Comparison of ENCODE assay signal across 8 cellular contexts in genomic region chr14:21070083-21070609, GRCh38. TPM values are rescaled to one million over a fixed set of nuclear protein-coding genes. Genes with fewer than 3 reads are reported as not detected.
DNase-seq lines count a peak whose midpoint lies in the region; ATAC-seq, FAIRE-seq and TF ChIP-seq lines count a peak whose summit lies in the region.

ARHGEF40 (plus strand) TSS chr14:21070304; CDS start chr14:21070397, 93 bp downstream.

- H3K27ac Mint-ChIP-seq in naive thymus-derived CD4-positive, alpha-beta T cell: peak within 1 kb of the TSS in 7 of 9 donors; percentile 21 to 76 (median 57)

- H3K36me3 ChIP-seq in KMS-11 (ENCODE audit: insufficient read depth): no peaks in the 10 kb centered on the region
- H3K36me3 ChIP-seq in naive thymus-derived CD4-positive, alpha-beta T cell (ENCODE audit: control insufficient read depth in 2 of 3, insufficient read depth in 3 of 3, low read length in 3 of 3): no peaks in the 10 kb centered on the region

- peak within 1 kb of the TSS; percentile 86 for H3K4me2 ChIP-seq in KMS-11

- FAIRE-seq in GM12892 (lab: Jason Lieb, UNC): no peak

- H3K36me3 Mint-ChIP-seq in activated T-cell treated with anti-CD3 and anti-CD28 coated beads, Interleukin-2, amount 50 U/mL, for 4 hours (ENCODE audit: insufficient read depth): no peaks in the 10 kb centered on the region
- H3K36me3 Mint-ChIP-seq in naive thymus-derived CD4-positive, alpha-beta T cell: no peaks in the 10 kb centered on the region

- CTCF ChIA-PET in naive thymus-derived CD4-positive, alpha-beta T cell (lab: Charles Lee): interaction anchor here (0.5 to 2.1 kb wide), 6 partner anchors 26 to 1866 kb away, joined by 3 to 15 read pairs (median 4); no protein-coding TSS in a partner anchor

- peak within 1 kb of the TSS; percentile 30; the same call in 1 of the 2 replicates for H3K27ac ChIP-seq in KMS-11
- H3K27ac ChIP-seq in naive thymus-derived CD4-positive, alpha-beta T cell (ENCODE audit: low read depth, low read length): no peak within 1 kb of the TSS

- no peak for TF ChIP-seq CTCF in KMS-11 (conservative IDR thresholded peaks at IDR 0.05; ENCODE audit: low read depth, low read length)

- POLR2A ChIA-PET in naive thymus-derived CD4-positive, alpha-beta T cell (lab: Charles Lee): interaction anchor here (0.7 to 3.1 kb wide), 3 partner anchors 8 to 34 kb away, joined by 3 to 14 read pairs (median 4); partner anchors contain the start of gene TMEM253

- no peaks in the 10 kb centered on the region for H3K79me2 ChIP-seq in KMS-11 (ENCODE audit: insufficient read depth, low read depth)

- H3K9me3 ChIP-seq in naive thymus-derived CD4-positive, alpha-beta T cell (ENCODE audit: control insufficient read depth in 2 of 3, low read length in 3 of 3): no peaks in the 10 kb centered on the region

- H2AFZ ChIP-seq in KMS-11 (ENCODE audit: low read depth): peak within 1 kb of the TSS; percentile 75

- H4K20me1 ChIP-seq in KMS-11 (ENCODE audit: insufficient read depth): no peaks in the 10 kb centered on the region

- peak within 1 kb of the TSS; percentile 78 for H3K4me3 Mint-ChIP-seq in activated T-cell treated with anti-CD3 and anti-CD28 coated beads, Interleukin-2, amount 50 U/mL, for 4 hours
- H3K4me3 Mint-ChIP-seq in naive thymus-derived CD4-positive, alpha-beta T cell: peak within 1 kb of the TSS; percentile 76 to 90 (median 84)

- H3K4me1 Mint-ChIP-seq in activated T-cell treated with anti-CD3 and anti-CD28 coated beads, Interleukin-2, amount 50 U/mL, for 4 hours (ENCODE audit: low read depth): peaks cover 32% of the 10 kb centered on the region
- H3K4me1 Mint-ChIP-seq in naive thymus-derived CD4-positive, alpha-beta T cell: peaks cover 23 to 40% (median 35%) of the 10 kb centered on the region in 7 donors

- TF ChIP-seq POLR2A in GM12892 (IDR thresholded peaks at IDR 0.05; ENCODE audit: low read depth, low read length): no peak

- H3K4me1 ChIP-seq in KMS-11 (ENCODE audit: low read depth, poor library complexity, severe bottlenecking): peaks cover 14% of the 10 kb centered on the region
- H3K4me1 ChIP-seq in naive thymus-derived CD4-positive, alpha-beta T cell (ENCODE audit: control insufficient read depth in 2 of 2, insufficient read depth in 2 of 2, low read length in 2 of 2): peaks cover 21 to 29% of the 10 kb centered on the region in 2 donors

- no peaks in the 10 kb centered on the region for H3K9me3 Mint-ChIP-seq in activated T-cell treated with anti-CD3 and anti-CD28 coated beads, Interleukin-2, amount 50 U/mL, for 4 hours
- peaks cover 0 to 1% (median 0%) of the 10 kb centered on the region in 11 donors for H3K9me3 Mint-ChIP-seq in naive thymus-derived CD4-positive, alpha-beta T cell

- no peak within 1 kb of the TSS for H3K4me3 ChIP-seq in KMS-11 (IDR thresholded peaks at IDR 0.05; ENCODE audit: insufficient read depth, low read depth, low read length)
- peak within 1 kb of the TSS; percentile 43 for H3K4me3 ChIP-seq in naive thymus-derived CD4-positive, alpha-beta T cell (ENCODE audit: low read length)

- ATAC-seq in activated T-cell treated with anti-CD3 and anti-CD28 coated beads, Interleukin-2, amount 50 U/mL, for 4 hours: peak; percentile 27 to 33
- peak; percentile 10 for ATAC-seq in naive thymus-derived CD4-positive, alpha-beta T cell
- no peak for ATAC-seq in GM19467 (IDR thresholded peaks at IDR 0.05; ENCODE audit: unreplicated experiment)

- H3K9ac ChIP-seq in KMS-11: peak within 1 kb of the TSS; percentile 39; the same call in 1 of the 2 replicates

- intact Hi-C loops in naive thymus-derived CD4-positive, alpha-beta T cell (cut with micrococcal nuclease): loop anchor here in 1 of 2 donors (5.0 kb wide), 1 partner anchor 43 kb away; the partner anchor contains the start of gene NDRG2

- H3K27me3 Mint-ChIP-seq in activated T-cell treated with anti-CD3 and anti-CD28 coated beads, Interleukin-2, amount 50 U/mL, for 4 hours (ENCODE audit: low read depth): peaks cover 53% of the 10 kb centered on the region
- peaks cover 64 to 78% (median 73%) of the 10 kb centered on the region in 5 donors for H3K27me3 Mint-ChIP-seq in naive thymus-derived CD4-positive, alpha-beta T cell

- peak; percentile 57 for DNase-seq in ELR (ENCODE audit: low read depth)
- peak; percentile 17 for DNase-seq in activated T-cell treated with anti-CD3 and anti-CD28 coated beads, Interleukin-2, amount 50 U/mL, for 4 hours
- DNase-seq in foreskin melanocyte: peak; percentile 31
- no peak for DNase-seq in naive thymus-derived CD4-positive, alpha-beta T cell
- DNase-seq in GM12892 (ENCODE audit: insufficient read length): no peak
- no peak for DNase-seq in T1000 (lab: John Stamatoyannopoulos, UW)

- H3K27me3 ChIP-seq in KMS-11 (ENCODE audit: insufficient read depth, low read depth): no peaks in the 10 kb centered on the region
- H3K27me3 ChIP-seq in naive thymus-derived CD4-positive, alpha-beta T cell (ENCODE audit: control insufficient read depth in 2 of 2, insufficient read depth in 2 of 2, low read length in 2 of 2): peaks cover 20 to 39% of the 10 kb centered on the region in 2 donors

RNA-seq across cellular contexts. Expression of gene ARHGEF40, which starts in this region (rescaled TPM):
- under 1 TPM; 0.11 to 0.35 (median 0.23) TPM for total RNA-seq in activated T-cell treated with anti-CD3 and anti-CD28 coated beads, Interleukin-2, amount 50 U/mL, for 4 hours
- total RNA-seq in naive thymus-derived CD4-positive, alpha-beta T cell: 10 to 100 TPM in 1 of 5 experiments, 1 to 10 TPM in 1, under 1 TPM in 2, not detected in 1; 0.65 to 40.5 (median 5.4) TPM
- polyA plus RNA-seq in naive thymus-derived CD4-positive, alpha-beta T cell: under 1 TPM in 1 of 2 donors, not detected in 1; 0.11 TPM
- polyA plus RNA-seq in GM12892 (2012; ENCODE audit: missing spikeins): 0.15 TPM

Comparison
In these comparisons a context has a peak if more than half of its experiments do, and no peak if none do; other contexts are left out.
1. Peak in DNase-seq and ATAC-seq in activated T-cell treated with anti-CD3 and anti-CD28 coated beads, Interleukin-2, amount 50 U/mL, for 4 hours; RNA of the gene not detected or under 1 TPM.
2. DNase-seq: peak in ELR (single experiment) and foreskin melanocyte (single experiment); none in naive thymus-derived CD4-positive, alpha-beta T cell (0 of 9), GM12892 (single experiment) and T1000 (single experiment).